ENCODE assay signal across 9 cellular contexts in genomic region chr14:30214456-30215090, GRCh38.
A peak's percentile ranks its signal among the peaks of the same experiment; 100 is the strongest.
DNase-seq lines count a peak whose midpoint lies in the region; ATAC-seq and TF ChIP-seq lines count a peak whose summit lies in the region.
"Had no signal": no experiment of that assay in that cellular context is flagged by ENCODE, and none has a peak within 500 bp of the region (broad histone marks: within the 10 kb centered on the region; RNA-seq: fewer than 3 reads in every experiment).

No MANE protein-coding gene starts in this region.

- no peak for ATAC-seq in GM21576 (IDR thresholded peaks at IDR 0.05; ENCODE audit: unreplicated experiment)

- H3K27ac Mint-ChIP-seq in endodermal cell = no peak overlapping the region

- H2AFZ ChIP-seq in OCI-LY7 (ENCODE audit: low read length) = no peak overlapping the region

- peak; percentile 82 for TF ChIP-seq CTCF in OCI-LY7 (conservative IDR thresholded peaks at IDR 0.05; ENCODE audit: low read length)
- TF ChIP-seq CTCF in endodermal cell (conservative IDR thresholded peaks at IDR 0.05) = peak; percentile 83

- intact Hi-C loops in OCI-LY7 (cut with micrococcal nuclease; ENCODE audit: unreplicated experiment) = loop anchor here (1.0 to 5.0 kb wide), 2 partner anchors 666 to 1462 kb away; no protein-coding TSS in a partner anchor

- DNase-seq in NCI-H510A treated with DMSO at 0.1 percent for 48 hours (lab: John Stamatoyannopoulos, UW) = peak; percentile 45
- no peak for DNase-seq in NCI-H510A (lab: John Stamatoyannopoulos, UW)
- DNase-seq in KG1 (lab: John Stamatoyannopoulos, UW) = peak; percentile 14
- peak; percentile 47 for DNase-seq in OCI-LY7 (ENCODE audit: low spot score)
- DNase-seq in endodermal cell = peak; percentile 52
- DNase-seq in middle frontal gyrus (ENCODE audit: extremely low spot score, low spot score) = peak; percentile 61
- DNase-seq in activated effector memory CD4-positive, alpha-beta T cell treated with anti-CD3 and anti-CD28 coated beads, Interleukin-2, amount 50 U/mL, for 16 hours = no peak

- POLR2A ChIA-PET in OCI-LY7 (lab: Charles Lee) = no interaction called here

- no peaks in the 10 kb centered on the region for H3K27me3 Mint-ChIP-seq in endodermal cell (ENCODE audit: insufficient read depth)

- CTCF ChIA-PET in OCI-LY7 (lab: Charles Lee; ENCODE audit: unreplicated experiment) = interaction anchor here (0.6 kb wide), 1 partner anchor 1967 kb away, joined by 3 read pairs; no protein-coding TSS in a partner anchor

- no peaks in the 10 kb centered on the region for H3K4me1 Mint-ChIP-seq in endodermal cell

- no TSS peak for BruUV-seq in OCI-LY7 (replicated peaks; lab: Mats Ljungman, UMichigan)

- no peak overlapping the region for H3K9ac ChIP-seq in endodermal cell (ENCODE audit: extremely low read depth, low read length, poor library complexity, severe bottlenecking)
- H3K9ac ChIP-seq: BLaER1 treated with 17β-estradiol and CSF1 and Interleukin-3, amounts not matched to agents 10 nM and 100 nM had no signal

- no peaks in the 10 kb centered on the region for H3K36me3 ChIP-seq in OCI-LY7 (ENCODE audit: insufficient read depth, low read length)
- no peaks in the 10 kb centered on the region for H3K36me3 ChIP-seq in endodermal cell (ENCODE audit: control insufficient read depth, insufficient read depth, low read length)
- H3K36me3 ChIP-seq: BLaER1 treated with 17β-estradiol and CSF1 and Interleukin-3, amounts not matched to agents 10 nM and 100 nM had no signal

- no peaks in the 10 kb centered on the region for H3K9me3 ChIP-seq in OCI-LY7 (ENCODE audit: low read length)
- H3K9me3 ChIP-seq in endodermal cell (ENCODE audit: control insufficient read depth, low read length) = no peaks in the 10 kb centered on the region
- H3K9me3 ChIP-seq: BLaER1 treated with 17β-estradiol and CSF1 and Interleukin-3, amounts not matched to agents 10 nM and 100 nM had no signal

- H3K4me1 ChIP-seq in OCI-LY7 (ENCODE audit: insufficient read depth, low read length, poor library complexity, severe bottlenecking) (no peaks in the 10 kb centered on the region), endodermal cell (ENCODE audit: control insufficient read depth, insufficient read depth, low read length) (no peaks in the 10 kb centered on the region)

- H4K20me1 ChIP-seq in OCI-LY7 (ENCODE audit: insufficient read depth, low read length) = no peaks in the 10 kb centered on the region
- H4K20me1 ChIP-seq: BLaER1 treated with 17β-estradiol and CSF1 and Interleukin-3, amounts not matched to agents 10 nM and 100 nM had no signal

- H3K79me2 ChIP-seq in OCI-LY7 (ENCODE audit: insufficient read depth, low read depth, low read length) = no peaks in the 10 kb centered on the region

- H3K4me3 ChIP-seq in OCI-LY7 (ENCODE audit: low read depth, low read length, poor library complexity, severe bottlenecking) = no peak overlapping the region
- H3K4me3 ChIP-seq in endodermal cell (ENCODE audit: low read length) = no peak overlapping the region
- H3K4me3 ChIP-seq: BLaER1 treated with 17β-estradiol and CSF1 and Interleukin-3, amounts not matched to agents 10 nM and 100 nM had no signal

- H3K27me3 ChIP-seq in endodermal cell (ENCODE audit: control insufficient read depth, insufficient read depth, low read length, poor library complexity, severe bottlenecking) = no peaks in the 10 kb centered on the region
- H3K27me3 ChIP-seq: BLaER1 treated with 17β-estradiol and CSF1 and Interleukin-3, amounts not matched to agents 10 nM and 100 nM had no signal

- no peaks in the 10 kb centered on the region for H3K36me3 Mint-ChIP-seq in endodermal cell (ENCODE audit: low read depth)

- H3K9me2 ChIP-seq in OCI-LY7 (ENCODE audit: insufficient read depth, low read length) = no peaks in the 10 kb centered on the region

- 17 to 18% methylated on average over 1 to 2 of the region's 2 CpGs for WGBS in endodermal cell (ENCODE audit: insufficient coverage in 1 of 2, insufficient read length in 1 of 2), 2 experiments

- no peak overlapping the region for H3K4me3 Mint-ChIP-seq in endodermal cell

- H3K9me3 Mint-ChIP-seq in endodermal cell = no peaks in the 10 kb centered on the region

- no peak overlapping the region for H3K4me2 ChIP-seq in OCI-LY7 (ENCODE audit: low read length)

- no peak overlapping the region for H3K27ac ChIP-seq in OCI-LY7 (ENCODE audit: low read depth, low read length, poor library complexity, severe bottlenecking)
- H3K27ac ChIP-seq in endodermal cell (ENCODE audit: low read depth, low read length) = no peak overlapping the region
- H3K27ac ChIP-seq: BLaER1 treated with 17β-estradiol and CSF1 and Interleukin-3, amounts not matched to agents 10 nM and 100 nM had no signal

Comparison
In these comparisons a context has a peak if more than half of its experiments do, and no peak if none do; other contexts are left out.
1. DNase-seq: peak in NCI-H510A treated with DMSO at 0.1 percent for 48 hours (single experiment), KG1 (single experiment), OCI-LY7 (single experiment), endodermal cell (single experiment) and middle frontal gyrus (single experiment); none in NCI-H510A (single experiment) and activated effector memory CD4-positive, alpha-beta T cell treated with anti-CD3 and anti-CD28 coated beads, Interleukin-2, amount 50 U/mL, for 16 hours (single experiment).